ENCODE assay signal across 1 cellular context in the genomic region with DNA sequence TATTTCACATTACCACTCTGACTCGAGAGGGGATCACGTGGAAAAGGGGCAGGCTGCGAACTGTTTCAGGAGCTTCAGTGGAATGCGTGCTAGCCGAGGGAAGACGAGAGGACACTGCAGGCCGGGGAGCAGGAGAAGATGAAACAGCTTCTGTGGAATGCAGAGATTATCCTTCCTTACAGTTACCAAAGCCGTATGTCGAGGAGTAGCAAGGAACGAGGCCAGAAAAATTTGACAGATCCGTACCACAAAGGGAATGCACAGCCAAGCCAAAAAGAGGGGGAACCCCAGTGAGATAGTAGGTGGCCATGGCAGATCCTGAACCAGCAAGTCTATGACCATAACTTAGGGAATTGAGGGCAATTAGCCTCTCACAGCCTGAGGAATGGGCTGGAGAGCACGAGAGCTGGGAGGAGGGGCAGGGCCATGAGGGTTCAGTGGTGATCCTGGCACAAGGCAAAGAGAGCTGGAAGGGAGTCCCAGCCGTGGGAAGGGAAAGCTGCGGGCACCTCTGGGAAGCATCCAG.
TF ChIP-seq lines count a peak whose summit lies in the region.

No MANE protein-coding gene starts in this region.

TF ChIP-seq in GM23338, 12 proteins besides CTCF, POLR2A, EP300 and RAD21:
- TF ChIP-seq JUNB (IDR thresholded peaks at IDR 0.05; ENCODE audit: unreplicated experiment) (no peak), POLR2AphosphoS5 (IDR thresholded peaks at IDR 0.05; ENCODE audit: low read depth) (no peak), ZNF331 (CRISPR knock-in tag; IDR thresholded peaks at IDR 0.05; ENCODE audit: low read depth) (no peak), EZH2 (IDR thresholded peaks at IDR 0.05; ENCODE audit: low read depth, unreplicated experiment) (no peak), EZH2phosphoT487 (IDR thresholded peaks at IDR 0.05; ENCODE audit: unreplicated experiment) (no peak), ZNF114 (CRISPR knock-in tag; IDR thresholded peaks at IDR 0.05) (no peak), NANOG (IDR thresholded peaks at IDR 0.05; ENCODE audit: borderline replicate concordance) (no peak), STAT1 (IDR thresholded peaks at IDR 0.05; ENCODE audit: unreplicated experiment) (no peak), CREB1 (CRISPR knock-in tag; IDR thresholded peaks at IDR 0.05; ENCODE audit: low read depth) (no peak)
- TF ChIP-seq, protein P1, sequence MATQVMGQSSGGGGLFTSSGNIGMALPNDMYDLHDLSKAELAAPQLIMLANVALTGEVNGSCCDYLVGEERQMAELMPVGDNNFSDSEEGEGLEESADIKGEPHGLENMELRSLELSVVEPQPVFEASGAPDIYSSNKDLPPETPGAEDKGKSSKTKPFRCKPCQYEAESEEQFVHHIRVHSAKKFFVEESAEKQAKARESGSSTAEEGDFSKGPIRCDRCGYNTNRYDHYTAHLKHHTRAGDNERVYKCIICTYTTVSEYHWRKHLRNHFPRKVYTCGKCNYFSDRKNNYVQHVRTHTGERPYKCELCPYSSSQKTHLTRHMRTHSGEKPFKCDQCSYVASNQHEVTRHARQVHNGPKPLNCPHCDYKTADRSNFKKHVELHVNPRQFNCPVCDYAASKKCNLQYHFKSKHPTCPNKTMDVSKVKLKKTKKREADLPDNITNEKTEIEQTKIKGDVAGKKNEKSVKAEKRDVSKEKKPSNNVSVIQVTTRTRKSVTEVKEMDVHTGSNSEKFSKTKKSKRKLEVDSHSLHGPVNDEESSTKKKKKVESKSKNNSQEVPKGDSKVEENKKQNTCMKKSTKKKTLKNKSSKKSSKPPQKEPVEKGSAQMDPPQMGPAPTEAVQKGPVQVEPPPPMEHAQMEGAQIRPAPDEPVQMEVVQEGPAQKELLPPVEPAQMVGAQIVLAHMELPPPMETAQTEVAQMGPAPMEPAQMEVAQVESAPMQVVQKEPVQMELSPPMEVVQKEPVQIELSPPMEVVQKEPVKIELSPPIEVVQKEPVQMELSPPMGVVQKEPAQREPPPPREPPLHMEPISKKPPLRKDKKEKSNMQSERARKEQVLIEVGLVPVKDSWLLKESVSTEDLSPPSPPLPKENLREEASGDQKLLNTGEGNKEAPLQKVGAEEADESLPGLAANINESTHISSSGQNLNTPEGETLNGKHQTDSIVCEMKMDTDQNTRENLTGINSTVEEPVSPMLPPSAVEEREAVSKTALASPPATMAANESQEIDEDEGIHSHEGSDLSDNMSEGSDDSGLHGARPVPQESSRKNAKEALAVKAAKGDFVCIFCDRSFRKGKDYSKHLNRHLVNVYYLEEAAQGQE (IDR thresholded peaks at IDR 0.05; ENCODE audit: unreplicated experiment) = no peak
- TF ChIP-seq, protein P2, sequence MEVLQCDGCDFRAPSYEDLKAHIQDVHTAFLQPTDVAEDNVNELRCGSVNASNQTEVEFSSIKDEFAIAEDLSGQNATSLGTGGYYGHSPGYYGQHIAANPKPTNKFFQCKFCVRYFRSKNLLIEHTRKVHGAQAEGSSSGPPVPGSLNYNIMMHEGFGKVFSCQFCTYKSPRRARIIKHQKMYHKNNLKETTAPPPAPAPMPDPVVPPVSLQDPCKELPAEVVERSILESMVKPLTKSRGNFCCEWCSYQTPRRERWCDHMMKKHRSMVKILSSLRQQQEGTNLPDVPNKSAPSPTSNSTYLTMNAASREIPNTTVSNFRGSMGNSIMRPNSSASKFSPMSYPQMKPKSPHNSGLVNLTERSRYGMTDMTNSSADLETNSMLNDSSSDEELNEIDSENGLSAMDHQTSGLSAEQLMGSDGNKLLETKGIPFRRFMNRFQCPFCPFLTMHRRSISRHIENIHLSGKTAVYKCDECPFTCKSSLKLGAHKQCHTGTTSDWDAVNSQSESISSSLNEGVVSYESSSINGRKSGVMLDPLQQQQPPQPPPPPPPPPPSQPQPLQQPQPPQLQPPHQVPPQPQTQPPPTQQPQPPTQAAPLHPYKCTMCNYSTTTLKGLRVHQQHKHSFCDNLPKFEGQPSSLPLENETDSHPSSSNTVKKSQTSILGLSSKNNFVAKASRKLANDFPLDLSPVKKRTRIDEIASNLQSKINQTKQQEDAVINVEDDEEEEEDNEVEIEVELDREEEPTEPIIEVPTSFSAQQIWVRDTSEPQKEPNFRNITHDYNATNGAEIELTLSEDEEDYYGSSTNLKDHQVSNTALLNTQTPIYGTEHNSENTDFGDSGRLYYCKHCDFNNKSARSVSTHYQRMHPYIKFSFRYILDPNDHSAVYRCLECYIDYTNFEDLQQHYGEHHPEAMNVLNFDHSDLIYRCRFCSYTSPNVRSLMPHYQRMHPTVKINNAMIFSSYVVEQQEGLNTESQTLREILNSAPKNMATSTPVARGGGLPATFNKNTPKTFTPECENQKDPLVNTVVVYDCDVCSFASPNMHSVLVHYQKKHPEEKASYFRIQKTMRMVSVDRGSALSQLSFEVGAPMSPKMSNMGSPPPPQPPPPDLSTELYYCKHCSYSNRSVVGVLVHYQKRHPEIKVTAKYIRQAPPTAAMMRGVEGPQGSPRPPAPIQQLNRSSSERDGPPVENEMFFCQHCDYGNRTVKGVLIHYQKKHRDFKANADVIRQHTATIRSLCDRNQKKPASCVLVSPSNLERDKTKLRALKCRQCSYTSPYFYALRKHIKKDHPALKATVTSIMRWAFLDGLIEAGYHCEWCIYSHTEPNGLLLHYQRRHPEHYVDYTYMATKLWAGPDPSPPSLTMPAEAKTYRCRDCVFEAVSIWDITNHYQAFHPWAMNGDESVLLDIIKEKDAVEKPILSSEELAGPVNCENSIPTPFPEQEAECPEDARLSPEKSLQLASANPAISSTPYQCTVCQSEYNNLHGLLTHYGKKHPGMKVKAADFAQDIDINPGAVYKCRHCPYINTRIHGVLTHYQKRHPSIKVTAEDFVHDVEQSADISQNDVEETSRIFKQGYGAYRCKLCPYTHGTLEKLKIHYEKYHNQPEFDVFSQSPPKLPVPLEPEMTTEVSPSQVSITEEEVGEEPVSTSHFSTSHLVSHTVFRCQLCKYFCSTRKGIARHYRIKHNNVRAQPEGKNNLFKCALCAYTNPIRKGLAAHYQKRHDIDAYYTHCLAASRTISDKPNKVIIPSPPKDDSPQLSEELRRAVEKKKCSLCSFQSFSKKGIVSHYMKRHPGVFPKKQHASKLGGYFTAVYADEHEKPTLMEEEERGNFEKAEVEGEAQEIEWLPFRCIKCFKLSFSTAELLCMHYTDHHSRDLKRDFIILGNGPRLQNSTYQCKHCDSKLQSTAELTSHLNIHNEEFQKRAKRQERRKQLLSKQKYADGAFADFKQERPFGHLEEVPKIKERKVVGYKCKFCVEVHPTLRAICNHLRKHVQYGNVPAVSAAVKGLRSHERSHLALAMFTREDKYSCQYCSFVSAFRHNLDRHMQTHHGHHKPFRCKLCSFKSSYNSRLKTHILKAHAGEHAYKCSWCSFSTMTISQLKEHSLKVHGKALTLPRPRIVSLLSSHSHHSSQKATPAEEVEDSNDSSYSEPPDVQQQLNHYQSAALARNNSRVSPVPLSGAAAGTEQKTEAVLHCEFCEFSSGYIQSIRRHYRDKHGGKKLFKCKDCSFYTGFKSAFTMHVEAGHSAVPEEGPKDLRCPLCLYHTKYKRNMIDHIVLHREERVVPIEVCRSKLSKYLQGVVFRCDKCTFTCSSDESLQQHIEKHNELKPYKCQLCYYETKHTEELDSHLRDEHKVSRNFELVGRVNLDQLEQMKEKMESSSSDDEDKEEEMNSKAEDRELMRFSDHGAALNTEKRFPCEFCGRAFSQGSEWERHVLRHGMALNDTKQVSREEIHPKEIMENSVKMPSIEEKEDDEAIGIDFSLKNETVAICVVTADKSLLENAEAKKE (CRISPR knock-in tag; IDR thresholded peaks at IDR 0.05) = no peak
- TF ChIP-seq, protein P3, sequence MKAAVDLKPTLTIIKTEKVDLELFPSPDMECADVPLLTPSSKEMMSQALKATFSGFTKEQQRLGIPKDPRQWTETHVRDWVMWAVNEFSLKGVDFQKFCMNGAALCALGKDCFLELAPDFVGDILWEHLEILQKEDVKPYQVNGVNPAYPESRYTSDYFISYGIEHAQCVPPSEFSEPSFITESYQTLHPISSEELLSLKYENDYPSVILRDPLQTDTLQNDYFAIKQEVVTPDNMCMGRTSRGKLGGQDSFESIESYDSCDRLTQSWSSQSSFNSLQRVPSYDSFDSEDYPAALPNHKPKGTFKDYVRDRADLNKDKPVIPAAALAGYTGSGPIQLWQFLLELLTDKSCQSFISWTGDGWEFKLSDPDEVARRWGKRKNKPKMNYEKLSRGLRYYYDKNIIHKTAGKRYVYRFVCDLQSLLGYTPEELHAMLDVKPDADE (IDR thresholded peaks at IDR 0.05) = no peak
